ENCODE assay signal across 1 cellular context in the genomic region with DNA sequence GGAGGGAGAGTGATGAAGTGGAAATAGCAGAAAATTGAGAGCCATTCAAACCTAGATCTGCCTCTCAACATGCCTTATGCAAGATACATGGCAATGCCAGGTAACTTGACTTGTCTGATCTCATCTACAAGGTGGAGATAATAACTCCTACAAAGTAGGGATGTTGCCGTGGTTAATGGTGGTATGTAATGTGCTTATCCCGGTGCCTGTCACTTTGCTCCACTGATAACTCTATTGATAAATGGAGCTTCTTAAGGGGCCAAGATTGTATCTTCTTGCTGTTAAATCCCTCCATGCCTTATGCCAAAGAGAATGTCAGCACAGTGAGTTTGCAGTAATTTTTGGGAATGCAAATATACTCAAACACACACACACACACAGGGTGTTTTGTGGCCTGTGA.
TF ChIP-seq lines count a peak whose summit lies in the region.

No MANE protein-coding gene starts in this region.

TF ChIP-seq in SK-N-SH, 30 proteins besides CTCF, POLR2A, EP300 and RAD21 (continued from another document):
- TF ChIP-seq, protein P1, sequence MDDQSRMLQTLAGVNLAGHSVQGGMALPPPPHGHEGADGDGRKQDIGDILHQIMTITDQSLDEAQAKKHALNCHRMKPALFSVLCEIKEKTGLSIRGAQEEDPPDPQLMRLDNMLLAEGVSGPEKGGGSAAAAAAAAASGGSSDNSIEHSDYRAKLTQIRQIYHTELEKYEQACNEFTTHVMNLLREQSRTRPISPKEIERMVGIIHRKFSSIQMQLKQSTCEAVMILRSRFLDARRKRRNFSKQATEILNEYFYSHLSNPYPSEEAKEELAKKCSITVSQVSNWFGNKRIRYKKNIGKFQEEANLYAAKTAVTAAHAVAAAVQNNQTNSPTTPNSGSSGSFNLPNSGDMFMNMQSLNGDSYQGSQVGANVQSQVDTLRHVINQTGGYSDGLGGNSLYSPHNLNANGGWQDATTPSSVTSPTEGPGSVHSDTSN (IDR thresholded peaks at IDR 0.05): no peak
- TF ChIP-seq FOXJ3 (CRISPR knock-in tag; IDR thresholded peaks at IDR 0.05): no peak
